ENCODE assay signal across 8 cellular contexts in the genomic region with DNA sequence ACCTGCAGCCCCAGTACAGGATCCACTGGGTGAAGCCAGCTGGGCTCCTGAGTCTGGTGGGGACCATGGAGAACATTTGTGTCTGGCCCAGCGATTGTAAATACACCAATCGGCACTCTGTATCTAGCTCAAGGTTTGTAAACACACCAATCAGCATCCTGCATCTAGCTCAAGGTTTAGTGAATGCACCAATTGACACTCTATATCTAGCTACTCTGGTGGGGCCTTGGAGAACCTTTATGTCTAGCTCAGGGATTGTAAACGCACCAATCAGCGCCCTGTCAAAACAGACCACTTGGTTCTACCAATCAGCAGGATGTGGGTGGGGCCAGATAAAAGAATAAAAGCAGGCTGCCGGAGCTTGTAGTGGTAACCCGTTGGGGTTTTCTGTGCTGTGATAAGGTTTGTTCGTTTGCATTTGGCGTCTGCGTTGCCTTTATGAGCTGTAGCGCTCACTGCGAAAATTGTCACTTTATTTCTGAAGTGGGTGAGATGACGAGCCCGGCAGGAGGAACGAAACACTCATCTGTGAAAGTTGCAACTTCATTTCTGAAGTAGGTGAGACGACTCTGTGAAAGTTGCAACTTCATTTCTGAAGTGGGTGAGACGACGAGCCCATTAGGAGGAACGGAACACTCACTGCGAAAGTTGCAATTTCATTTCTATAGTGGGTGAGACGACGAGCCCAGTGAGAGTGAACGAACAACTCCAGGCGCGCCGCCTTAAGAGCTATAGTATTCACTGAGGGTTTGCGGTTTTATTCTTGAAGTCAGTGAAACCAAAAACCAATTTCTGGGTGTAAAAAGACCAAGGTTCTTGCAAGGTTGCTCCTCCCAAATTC. TPM values are rescaled to one million over a fixed set of nuclear protein-coding genes. Genes with fewer than 3 reads are reported as not detected.
DNase-seq lines count a peak whose midpoint lies in the region; ATAC-seq, FAIRE-seq and TF ChIP-seq lines count a peak whose summit lies in the region.

No MANE protein-coding gene starts in this region.

- DNase-seq in T-helper 2 cell, result peak in 4 of 5 experiments; percentile 65 to 98 (median 72)
- no peak for DNase-seq in bronchial epithelial cell (ENCODE audit: low read depth)
- peak; percentile 42 for DNase-seq in stimulated activated CD8-positive, alpha-beta memory T cell treated with anti-CD3 and anti-CD28 coated beads, Interleukin-12 subunit alpha, Interleukin-12 subunit beta, amount 100 ng/mL, for 4 hours (ENCODE audit: low read depth)
- no peak for DNase-seq in HPDE6-E6E7 (ENCODE audit: extremely low spot score)
- DNase-seq in NCI-H510A (lab: John Stamatoyannopoulos, UW), result no peak
- no peak for DNase-seq in cerebellar nuclear complex (lab: John Stamatoyannopoulos, UW)

- ATAC-seq in GM18909 (IDR thresholded peaks at IDR 0.05; ENCODE audit: poor library complexity, unreplicated experiment) (peak; percentile 85), HG02970 (IDR thresholded peaks at IDR 0.05; ENCODE audit: low FRiP score, unreplicated experiment) (peak; percentile 63)

- peak overlapping the region; percentile 10 for H3K4me3 ChIP-seq in bronchial epithelial cell (ENCODE audit: low read depth, low read length)

- no peak for FAIRE-seq in bronchial epithelial cell (lab: Jason Lieb, UNC)

- H3K36me3 ChIP-seq in bronchial epithelial cell (ENCODE audit: control insufficient read depth, insufficient read depth, low read length), result no peaks in the 10 kb centered on the region

- H3K27me3 ChIP-seq in bronchial epithelial cell (ENCODE audit: control insufficient read depth, insufficient read depth, low read length), result no peaks in the 10 kb centered on the region

- TF ChIP-seq CTCF in bronchial epithelial cell (IDR thresholded peaks at IDR 0.05; ENCODE audit: insufficient read depth, low read length, severe bottlenecking), result no peak

RNA-seq across cellular contexts. Expression of a gene that starts 31.1 kb away (rescaled TPM):
- 34.3 and 48.7 TPM in 2 replicates for total RNA-seq in bronchial epithelial cell

RNA-seq across cellular contexts. Expression of a gene that starts 37.1 kb away (rescaled TPM):
- total RNA-seq in bronchial epithelial cell, result 0.79 and 2.3 TPM in 2 replicates

RNA-seq across cellular contexts. Expression of a gene that starts 59.5 kb away (rescaled TPM):
- 20.5 and 39.4 TPM in 2 replicates for total RNA-seq in bronchial epithelial cell

Comparison
In these comparisons a context has a peak if more than half of its experiments do, and no peak if none do; other contexts are left out.
1. DNase-seq: peak in T-helper 2 cell (4 of 5) and stimulated activated CD8-positive, alpha-beta memory T cell treated with anti-CD3 and anti-CD28 coated beads, Interleukin-12 subunit alpha, Interleukin-12 subunit beta, amount 100 ng/mL, for 4 hours (single experiment); none in bronchial epithelial cell (single experiment), HPDE6-E6E7 (single experiment), NCI-H510A (single experiment) and cerebellar nuclear complex (0 of 2).